In genomic region chr2:96247009-96247408, GRCh38 we compare ENCODE assay signal across 13 cellular contexts. TPM values are rescaled to one million over a fixed set of nuclear protein-coding genes. Genes with fewer than 3 reads are reported as not detected.
DNase-seq lines count a peak whose midpoint lies in the region; TF ChIP-seq lines count a peak whose summit lies in the region.
"Had no signal": no experiment of that assay in that cellular context is flagged by ENCODE, and none has a peak within 500 bp of the region (broad histone marks: within the 10 kb centered on the region; RNA-seq: fewer than 3 reads in every experiment).

No MANE protein-coding gene starts in this region.

- no peak overlapping the region for H4K91ac ChIP-seq in H9 (ENCODE audit: insufficient read length, low read depth, low read length)

- H3K36me3 Mint-ChIP-seq in CD14-positive monocyte (peaks cover 40 to 52% of the 10 kb centered on the region in 2 donors), H9 (ENCODE audit: insufficient read depth in 1 of 3, low read depth in 3 of 3) (peaks cover 0 to 5% (median 1%) of the 10 kb centered on the region in 3 experiments; a peak in 3 of 7 replicates), progenitor cell of endocrine pancreas (ENCODE audit: insufficient read depth) (peaks cover 4% of the 10 kb centered on the region)
- peaks cover 38% of the 10 kb centered on the region for H3K36me3 Mint-ChIP-seq in activated T-helper 1 cell treated with anti-CD3 and anti-CD28 coated beads, Interleukin-12 subunit alpha, Interleukin-12 subunit beta, Interleukin-2, Interleukin-4 antibody, amounts not matched to agents 30 ng/mL and 10 ng/mL and 1 ng/mL, durations not matched to agents 14 hours and 24 hours and 36 hours (ENCODE audit: low read depth)

- no peak overlapping the region for H4K8ac ChIP-seq in H9 (replicated peaks; ENCODE audit: insufficient read length, low read depth, low read length)
- H4K8ac ChIP-seq in mesendoderm (ENCODE audit: low read depth, low read length), result no peak overlapping the region

- H4K5ac ChIP-seq in H9 (ENCODE audit: insufficient read length, low read depth, low read length), result no peak overlapping the region
- H4K5ac ChIP-seq in mesendoderm (ENCODE audit: low read length), result no peak overlapping the region

- H4K20me1 ChIP-seq in H9 (ENCODE audit: control insufficient read depth, insufficient read depth, insufficient read length), result no peaks in the 10 kb centered on the region

- no peaks in the 10 kb centered on the region for H3K23me2 ChIP-seq in H9 (ENCODE audit: insufficient read length, low read depth, low read length, poor library complexity, severe bottlenecking)

- no CpG with 5 or more reads among the region's 3 CpGs for WGBS in H9 (ENCODE audit: extremely low coverage, insufficient read length, low lambda C conversion rate)
- no CpG with 5 or more reads among the region's 3 CpGs for WGBS in mesendoderm (ENCODE audit: extremely low coverage, insufficient coverage, low lambda C conversion rate)

- H3K27me3 ChIP-seq in H9 (ENCODE audit: insufficient read depth, low read length) (no peaks in the 10 kb centered on the region), mesendoderm (ENCODE audit: insufficient read depth, low read length, poor library complexity) (no peaks in the 10 kb centered on the region), colonic mucosa (no peaks in the 10 kb centered on the region)

- intact Hi-C loops in CD14-positive monocyte (cut with micrococcal nuclease), result no loop called here
- intact Hi-C loops in activated T-helper 1 cell treated with anti-CD3 and anti-CD28 coated beads, Interleukin-12 subunit alpha, Interleukin-12 subunit beta, Interleukin-2, Interleukin-4 antibody, amounts not matched to agents 30 ng/mL and 10 ng/mL and 1 ng/mL, durations not matched to agents 14 hours and 24 hours and 36 hours (cut with micrococcal nuclease), result no loop called here
- intact Hi-C loops in colonic mucosa (cut with DNase I), result no loop called here

- H2AFZ ChIP-seq in H9 (ENCODE audit: low read length), result no peak overlapping the region

- H3K9me3 Mint-ChIP-seq in CD14-positive monocyte (peaks cover 0 to 4% (median 2%) of the 10 kb centered on the region in 7 donors), H9 (no peaks in the 10 kb centered on the region), progenitor cell of endocrine pancreas (ENCODE audit: low read depth) (no peaks in the 10 kb centered on the region)
- peaks cover 8% of the 10 kb centered on the region for H3K9me3 Mint-ChIP-seq in activated T-helper 1 cell treated with anti-CD3 and anti-CD28 coated beads, Interleukin-12 subunit alpha, Interleukin-12 subunit beta, Interleukin-2, Interleukin-4 antibody, amounts not matched to agents 30 ng/mL and 10 ng/mL and 1 ng/mL, durations not matched to agents 14 hours and 24 hours and 36 hours

- H2BK5ac ChIP-seq in H9 (ENCODE audit: insufficient read length, low read length), result no peak overlapping the region
- H2BK5ac ChIP-seq in mesendoderm (ENCODE audit: low read length), result no peak overlapping the region

- H3K4me3 Mint-ChIP-seq in CD14-positive monocyte (peak overlapping the region in 1 of 2 donors; percentile 54), H9 (no peak overlapping the region; a peak in 1 of 5 replicates), progenitor cell of endocrine pancreas (ENCODE audit: low read depth) (no peak overlapping the region)
- no peak overlapping the region for H3K4me3 Mint-ChIP-seq in activated T-helper 1 cell treated with anti-CD3 and anti-CD28 coated beads, Interleukin-12 subunit alpha, Interleukin-12 subunit beta, Interleukin-2, Interleukin-4 antibody, amounts not matched to agents 30 ng/mL and 10 ng/mL and 1 ng/mL, durations not matched to agents 14 hours and 24 hours and 36 hours

- H3K79me1 ChIP-seq in H9 (ENCODE audit: insufficient read depth, low read depth, low read length, poor library complexity, severe bottlenecking), result no peaks in the 10 kb centered on the region
- no peaks in the 10 kb centered on the region for H3K79me1 ChIP-seq in mesendoderm (ENCODE audit: low read length)

- H2BK15ac ChIP-seq in H9 (ENCODE audit: low read depth, low read length) (no peak overlapping the region), mesendoderm (replicated peaks; ENCODE audit: low read depth) (no peak overlapping the region)

- H3K4me1 ChIP-seq in H9 (ENCODE audit: insufficient read depth, low read length) (no peaks in the 10 kb centered on the region), mesendoderm (ENCODE audit: control insufficient read depth, low read depth, low read length) (no peaks in the 10 kb centered on the region), colonic mucosa (no peaks in the 10 kb centered on the region)

- H3K27ac Mint-ChIP-seq in CD14-positive monocyte (peak overlapping the region; percentile 96 to 99 (median 98)), H9 (peak overlapping the region in 2 of 3 experiments; percentile 26 to 62; a peak in 2 of 7 replicates), progenitor cell of endocrine pancreas (no peak overlapping the region)
- peak overlapping the region; percentile 80 for H3K27ac Mint-ChIP-seq in activated T-helper 1 cell treated with anti-CD3 and anti-CD28 coated beads, Interleukin-12 subunit alpha, Interleukin-12 subunit beta, Interleukin-2, Interleukin-4 antibody, amounts not matched to agents 30 ng/mL and 10 ng/mL and 1 ng/mL, durations not matched to agents 14 hours and 24 hours and 36 hours

- peaks cover 0 to 2% (median 0%) of the 10 kb centered on the region in 3 donors for H3K27me3 Mint-ChIP-seq in CD14-positive monocyte (ENCODE audit: low read depth in 3 of 3)
- H3K27me3 Mint-ChIP-seq in H9 (ENCODE audit: low read depth), result no peaks in the 10 kb centered on the region; the same call in 1 of the 2 replicates
- H3K27me3 Mint-ChIP-seq in activated T-helper 1 cell treated with anti-CD3 and anti-CD28 coated beads, Interleukin-12 subunit alpha, Interleukin-12 subunit beta, Interleukin-2, Interleukin-4 antibody, amounts not matched to agents 30 ng/mL and 10 ng/mL and 1 ng/mL, durations not matched to agents 14 hours and 24 hours and 36 hours (ENCODE audit: insufficient read depth), result no peaks in the 10 kb centered on the region
- H3K27me3 Mint-ChIP-seq in progenitor cell of endocrine pancreas, result no peaks in the 10 kb centered on the region

- no peak for TF ChIP-seq CTCF in CD14-positive monocyte (IDR thresholded peaks at IDR 0.05)
- no peak for TF ChIP-seq CTCF in H9 (conservative IDR thresholded peaks at IDR 0.05)
- TF ChIP-seq CTCF in colonic mucosa (IDR thresholded peaks at IDR 0.05), result no peak
- TF ChIP-seq CTCF in GM10266 (IDR thresholded peaks at IDR 0.05; ENCODE audit: control insufficient read depth, insufficient read depth, low read depth, missing control alignments), result no peak
- TF ChIP-seq CTCF in progenitor cell of endocrine pancreas (IDR thresholded peaks at IDR 0.05; ENCODE audit: unreplicated experiment), result no peak

- no peak overlapping the region for H3K4ac ChIP-seq in H9 (ENCODE audit: low read depth, low read length)
- H3K4ac ChIP-seq in mesendoderm (ENCODE audit: low read depth, low read length), result no peak overlapping the region

- H2BK120ac ChIP-seq in H9 (ENCODE audit: low read depth, low read length, poor library complexity, severe bottlenecking), result no peak overlapping the region
- no peak overlapping the region for H2BK120ac ChIP-seq in mesendoderm (ENCODE audit: low read depth, low read length)

- H3K14ac ChIP-seq in H9 (ENCODE audit: insufficient read depth, low read length), result no peak overlapping the region

- no peaks in the 10 kb centered on the region for H3K36me3 ChIP-seq in mesendoderm (ENCODE audit: control insufficient read depth, insufficient read depth, low read length)
- no peaks in the 10 kb centered on the region for H3K36me3 ChIP-seq in colonic mucosa

- H3K79me2 ChIP-seq in H9 (ENCODE audit: insufficient read depth, low read length) (no peaks in the 10 kb centered on the region), mesendoderm (ENCODE audit: control insufficient read depth, insufficient read depth, low read length) (no peaks in the 10 kb centered on the region)

- H3K56ac ChIP-seq in H9 (ENCODE audit: insufficient read length, low read depth, low read length), result no peak overlapping the region
- no peak overlapping the region for H3K56ac ChIP-seq in mesendoderm (ENCODE audit: low read length)

- no peak overlapping the region for H3K9ac ChIP-seq in H9 (ENCODE audit: extremely low read depth, insufficient read length, low read length)
- no peak overlapping the region for H3K9ac ChIP-seq in mesendoderm (ENCODE audit: low read length)
- H3K9ac ChIP-seq in colonic mucosa (ENCODE audit: low read depth in 2 of 2, low read length in 2 of 2), result no peak overlapping the region
- H3K9ac ChIP-seq: KMS-11 had no signal

- H2BK20ac ChIP-seq in H9 (ENCODE audit: low read depth, low read length, poor library complexity, severe bottlenecking), result no peak overlapping the region

- H3K27ac ChIP-seq in H9 (ENCODE audit: insufficient read length, low read depth, low read length), result no peak overlapping the region
- H3K27ac ChIP-seq in mesendoderm (ENCODE audit: low read depth, low read length), result no peak overlapping the region
- no peak overlapping the region for H3K27ac ChIP-seq in colonic mucosa
- H3K27ac ChIP-seq: C4-2B, KMS-11 had no signal

- H3K4me1 Mint-ChIP-seq in CD14-positive monocyte (peaks cover 86% of the 10 kb centered on the region), H9 (no peaks in the 10 kb centered on the region; a peak in 1 of 4 replicates), progenitor cell of endocrine pancreas (ENCODE audit: low read depth) (peaks cover 7% of the 10 kb centered on the region)
- H3K4me1 Mint-ChIP-seq in activated T-helper 1 cell treated with anti-CD3 and anti-CD28 coated beads, Interleukin-12 subunit alpha, Interleukin-12 subunit beta, Interleukin-2, Interleukin-4 antibody, amounts not matched to agents 30 ng/mL and 10 ng/mL and 1 ng/mL, durations not matched to agents 14 hours and 24 hours and 36 hours (ENCODE audit: low read depth), result peaks cover 60% of the 10 kb centered on the region

- no peak overlapping the region for H3K18ac ChIP-seq in H9 (ENCODE audit: insufficient read length, low read depth, low read length)
- no peak overlapping the region for H3K18ac ChIP-seq in mesendoderm (ENCODE audit: low read length)

- H3K9me3 ChIP-seq in H9 (ENCODE audit: control insufficient read depth, low read depth, low read length) (no peaks in the 10 kb centered on the region), colonic mucosa (no peaks in the 10 kb centered on the region)

- H3K23ac ChIP-seq in H9 (ENCODE audit: insufficient read length, low read depth, low read length), result no peak overlapping the region
- no peak overlapping the region for H3K23ac ChIP-seq in mesendoderm (ENCODE audit: low read length)

- H3K4me3 ChIP-seq in mesendoderm (ENCODE audit: low read length) (no peak overlapping the region), colonic mucosa (no peak overlapping the region)

- no peak overlapping the region for H3K4me2 ChIP-seq in H9 (ENCODE audit: insufficient read depth, insufficient read length, low read length)
- no peak overlapping the region for H3K4me2 ChIP-seq in mesendoderm (ENCODE audit: low read length)
- H3K4me2 ChIP-seq: KMS-11 had no signal

- no peak for DNase-seq in CD14-positive monocyte (ENCODE audit: low spot score)
- DNase-seq in H9, result no peak
- DNase-seq in activated T-helper 1 cell treated with anti-CD3 and anti-CD28 coated beads, Interleukin-12 subunit alpha, Interleukin-12 subunit beta, Interleukin-2, Interleukin-4 antibody, amounts not matched to agents 30 ng/mL and 10 ng/mL and 1 ng/mL, durations not matched to agents 14 hours and 24 hours and 36 hours (ENCODE audit: low spot score), result no peak
- DNase-seq in mesendoderm, result peak; percentile 19
- no peak for DNase-seq in colonic mucosa
- no peak for DNase-seq in DMS 273 treated with DMSO at 0.1 percent for 48 hours (lab: John Stamatoyannopoulos, UW)
- DNase-seq in GM10266 (ENCODE audit: extremely low spot score), result no peak
- no peak for DNase-seq in progenitor cell of endocrine pancreas (ENCODE audit: low spot score, unreplicated experiment)
- DNase-seq: activated CD8-positive, alpha-beta memory T cell treated with anti-CD3 and anti-CD28 coated beads for 24 hours; NCI-H2081; stimulated activated CD4-positive, alpha-beta T cell treated with anti-CD3 and anti-CD28 coated beads, Interleukin-4, amount 100 ng/mL, for 4 hours had no signal

- H3T11ph ChIP-seq in H9 (ENCODE audit: low read length), result no peak overlapping the region

- H2AK5ac ChIP-seq in H9 (ENCODE audit: insufficient read length, low read length) (no peak overlapping the region), mesendoderm (ENCODE audit: low read length) (no peak overlapping the region)

- H2BK12ac ChIP-seq in H9 (ENCODE audit: insufficient read length, low read depth, low read length), result no peak overlapping the region

RNA-seq across cellular contexts. Expression of gene TMEM127, which starts 18.8 kb away (rescaled TPM):
- polyA plus RNA-seq in CD14-positive monocyte, result 100 to 1,000 TPM in 1 of 2 donors, 10 to 100 TPM in 1; 72.3 to 107 TPM
- total RNA-seq in H9 (2021) (30.1 and 33.9 TPM in 2 replicates), colonic mucosa (10 to 100 TPM; 61.9 to 81.1 TPM), progenitor cell of endocrine pancreas (34.5 and 37.2 TPM in 2 replicates)
- total RNA-seq in activated T-helper 1 cell treated with anti-CD3 and anti-CD28 coated beads, Interleukin-12 subunit alpha, Interleukin-12 subunit beta, Interleukin-2, Interleukin-4 antibody, amounts not matched to agents 30 ng/mL and 10 ng/mL and 1 ng/mL, durations not matched to agents 14 hours and 24 hours and 36 hours, result 29.7 and 30.1 TPM in 2 replicates
- 21.1 TPM for polyA plus RNA-seq in mesendoderm (2013, experiment 1 of 2)
- 22.5 TPM for polyA plus RNA-seq in mesendoderm (2013, experiment 2 of 2)

RNA-seq across cellular contexts. Expression of gene CIAO1, which starts 19.0 kb away (rescaled TPM):
- polyA plus RNA-seq in CD14-positive monocyte, result 10 to 100 TPM; 89.4 to 93.8 TPM
- 67.6 and 71.9 TPM in 2 replicates for total RNA-seq in H9 (2021)
- 111 and 115 TPM in 2 replicates for total RNA-seq in activated T-helper 1 cell treated with anti-CD3 and anti-CD28 coated beads, Interleukin-12 subunit alpha, Interleukin-12 subunit beta, Interleukin-2, Interleukin-4 antibody, amounts not matched to agents 30 ng/mL and 10 ng/mL and 1 ng/mL, durations not matched to agents 14 hours and 24 hours and 36 hours
- 40.2 TPM for polyA plus RNA-seq in mesendoderm (2013, experiment 1 of 2)
- polyA plus RNA-seq in mesendoderm (2013, experiment 2 of 2), result 40.3 TPM
- 10 to 100 TPM; 56.0 to 75.5 TPM for total RNA-seq in colonic mucosa
- 77.1 and 79.2 TPM in 2 replicates for total RNA-seq in progenitor cell of endocrine pancreas

RNA-seq across cellular contexts. Expression of gene STARD7, which starts 38.4 kb away (rescaled TPM):
- polyA plus RNA-seq in CD14-positive monocyte, result 100 to 1,000 TPM; 172 to 179 TPM
- 212 and 220 TPM in 2 replicates for total RNA-seq in H9 (2021)
- 216 and 229 TPM in 2 replicates for total RNA-seq in activated T-helper 1 cell treated with anti-CD3 and anti-CD28 coated beads, Interleukin-12 subunit alpha, Interleukin-12 subunit beta, Interleukin-2, Interleukin-4 antibody, amounts not matched to agents 30 ng/mL and 10 ng/mL and 1 ng/mL, durations not matched to agents 14 hours and 24 hours and 36 hours
- polyA plus RNA-seq in mesendoderm (2013, experiment 1 of 2), result 93.9 TPM
- polyA plus RNA-seq in mesendoderm (2013, experiment 2 of 2), result 92.1 TPM
- 100 to 1,000 TPM; 102 to 179 TPM for total RNA-seq in colonic mucosa
- 117 and 118 TPM in 2 replicates for total RNA-seq in progenitor cell of endocrine pancreas

RNA-seq across cellular contexts. Expression of gene SNRNP200, which starts 58.3 kb away (rescaled TPM):
- 10 to 100 TPM; 27.2 to 36.1 TPM for polyA plus RNA-seq in CD14-positive monocyte
- total RNA-seq in H9 (2021), result 215 and 218 TPM in 2 replicates
- 192 and 196 TPM in 2 replicates for total RNA-seq in activated T-helper 1 cell treated with anti-CD3 and anti-CD28 coated beads, Interleukin-12 subunit alpha, Interleukin-12 subunit beta, Interleukin-2, Interleukin-4 antibody, amounts not matched to agents 30 ng/mL and 10 ng/mL and 1 ng/mL, durations not matched to agents 14 hours and 24 hours and 36 hours
- 91.0 TPM for polyA plus RNA-seq in mesendoderm (2013, experiment 1 of 2)
- 90.0 TPM for polyA plus RNA-seq in mesendoderm (2013, experiment 2 of 2)
- 100 to 1,000 TPM in 1 of 2 donors, 10 to 100 TPM in 1; 90.4 to 127 TPM for total RNA-seq in colonic mucosa
- 223 and 235 TPM in 2 replicates for total RNA-seq in progenitor cell of endocrine pancreas
